Comparison of ENCODE assay signal across 1 cellular context in the genomic region with DNA sequence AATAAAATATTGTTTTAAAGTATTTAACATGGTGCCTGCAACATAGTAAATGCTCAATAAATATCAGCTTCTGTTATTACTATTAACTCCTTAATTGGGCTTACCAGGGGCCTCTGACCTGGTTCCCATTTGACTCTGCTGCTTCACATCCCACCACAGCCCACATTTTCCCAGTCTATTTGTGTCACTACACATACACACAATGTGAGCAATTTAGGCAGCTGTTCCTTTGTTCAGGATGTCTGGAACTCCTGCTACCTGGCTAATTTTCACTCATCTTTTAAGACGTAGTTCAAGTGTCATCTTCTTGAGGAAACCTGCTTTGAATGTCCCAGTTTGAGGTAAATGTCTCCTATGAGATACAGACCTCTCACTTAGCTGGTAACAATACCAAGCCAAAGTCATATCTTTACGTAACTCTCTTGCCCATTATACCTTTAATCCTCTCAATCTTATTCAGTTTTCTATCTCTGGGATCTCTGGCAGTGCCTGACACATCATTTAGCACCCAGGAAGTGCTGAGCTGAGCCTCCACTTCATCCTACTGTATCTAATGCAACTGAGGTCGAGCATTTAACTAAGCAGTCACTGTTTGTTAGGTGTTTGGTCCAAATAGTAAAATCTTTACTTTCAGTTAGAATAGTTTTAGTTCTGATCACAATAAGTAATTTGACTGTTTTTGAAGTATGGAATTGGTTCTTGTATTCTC.
TF ChIP-seq lines count a peak whose summit lies in the region.

No MANE protein-coding gene starts in this region.

TF ChIP-seq in HepG2, 621 proteins besides CTCF, POLR2A, EP300 and RAD21:
- TF ChIP-seq POLR2G (IDR thresholded peaks at IDR 0.05; ENCODE audit: low read depth, low read length) (peak; percentile 58), UBTF (CRISPR knock-in tag; IDR thresholded peaks at IDR 0.05) (0 out of 2 replicates have a peak, but pooled peaks have one; percentile 21), IRF2 (CRISPR knock-in tag; IDR thresholded peaks at IDR 0.05) (no peak), ZNF644 (CRISPR knock-in tag; IDR thresholded peaks at IDR 0.05; ENCODE audit: low read depth) (no peak), ZNF503 (CRISPR knock-in tag; IDR thresholded peaks at IDR 0.05) (peak; percentile 45; the same call in 1 of the 2 replicates), TAF1 (CRISPR knock-in tag; IDR thresholded peaks at IDR 0.05) (peak; percentile 23; the same call in 1 of the 2 replicates), RBM22 (optimal IDR thresholded peaks at IDR 0.05; ENCODE audit: low read length) (peak; percentile 89), RBFOX2 (IDR thresholded peaks at IDR 0.05; ENCODE audit: low read depth, low read length) (peak; percentile 78), JDP2 (CRISPR knock-in tag; IDR thresholded peaks at IDR 0.05; ENCODE audit: borderline replicate concordance) (no peak), AFF4 (CRISPR knock-in tag; IDR thresholded peaks at IDR 0.05) (peak; percentile 87; the same call in 1 of the 2 replicates), ZNF337 (CRISPR knock-in tag; IDR thresholded peaks at IDR 0.05; ENCODE audit: borderline replicate concordance, low read depth) (0 out of 2 replicates have a peak, but pooled peaks have one; percentile 21), HNRNPL (IDR thresholded peaks at IDR 0.05; ENCODE audit: low read depth, low read length) (0 out of 2 replicates have a peak, but pooled peaks have one; percentile 29), SSRP1 (CRISPR knock-in tag; IDR thresholded peaks at IDR 0.05) (peak; percentile 20; the same call in 1 of the 2 replicates), AGO2 (optimal IDR thresholded peaks at IDR 0.05; ENCODE audit: low read depth, low read length) (peak; percentile 20)
- TF ChIP-seq, protein P1, sequence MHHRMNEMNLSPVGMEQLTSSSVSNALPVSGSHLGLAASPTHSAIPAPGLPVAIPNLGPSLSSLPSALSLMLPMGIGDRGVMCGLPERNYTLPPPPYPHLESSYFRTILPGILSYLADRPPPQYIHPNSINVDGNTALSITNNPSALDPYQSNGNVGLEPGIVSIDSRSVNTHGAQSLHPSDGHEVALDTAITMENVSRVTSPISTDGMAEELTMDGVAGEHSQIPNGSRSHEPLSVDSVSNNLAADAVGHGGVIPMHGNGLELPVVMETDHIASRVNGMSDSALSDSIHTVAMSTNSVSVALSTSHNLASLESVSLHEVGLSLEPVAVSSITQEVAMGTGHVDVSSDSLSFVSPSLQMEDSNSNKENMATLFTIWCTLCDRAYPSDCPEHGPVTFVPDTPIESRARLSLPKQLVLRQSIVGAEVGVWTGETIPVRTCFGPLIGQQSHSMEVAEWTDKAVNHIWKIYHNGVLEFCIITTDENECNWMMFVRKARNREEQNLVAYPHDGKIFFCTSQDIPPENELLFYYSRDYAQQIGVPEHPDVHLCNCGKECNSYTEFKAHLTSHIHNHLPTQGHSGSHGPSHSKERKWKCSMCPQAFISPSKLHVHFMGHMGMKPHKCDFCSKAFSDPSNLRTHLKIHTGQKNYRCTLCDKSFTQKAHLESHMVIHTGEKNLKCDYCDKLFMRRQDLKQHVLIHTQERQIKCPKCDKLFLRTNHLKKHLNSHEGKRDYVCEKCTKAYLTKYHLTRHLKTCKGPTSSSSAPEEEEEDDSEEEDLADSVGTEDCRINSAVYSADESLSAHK (CRISPR knock-in tag; IDR thresholded peaks at IDR 0.05; ENCODE audit: borderline replicate concordance) = no peak
- TF ChIP-seq, protein P2, sequence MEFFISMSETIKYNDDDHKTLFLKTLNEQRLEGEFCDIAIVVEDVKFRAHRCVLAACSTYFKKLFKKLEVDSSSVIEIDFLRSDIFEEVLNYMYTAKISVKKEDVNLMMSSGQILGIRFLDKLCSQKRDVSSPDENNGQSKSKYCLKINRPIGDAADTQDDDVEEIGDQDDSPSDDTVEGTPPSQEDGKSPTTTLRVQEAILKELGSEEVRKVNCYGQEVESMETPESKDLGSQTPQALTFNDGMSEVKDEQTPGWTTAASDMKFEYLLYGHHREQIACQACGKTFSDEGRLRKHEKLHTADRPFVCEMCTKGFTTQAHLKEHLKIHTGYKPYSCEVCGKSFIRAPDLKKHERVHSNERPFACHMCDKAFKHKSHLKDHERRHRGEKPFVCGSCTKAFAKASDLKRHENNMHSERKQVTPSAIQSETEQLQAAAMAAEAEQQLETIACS (CRISPR knock-in tag; IDR thresholded peaks at IDR 0.05) = no peak
